In the genomic region with DNA sequence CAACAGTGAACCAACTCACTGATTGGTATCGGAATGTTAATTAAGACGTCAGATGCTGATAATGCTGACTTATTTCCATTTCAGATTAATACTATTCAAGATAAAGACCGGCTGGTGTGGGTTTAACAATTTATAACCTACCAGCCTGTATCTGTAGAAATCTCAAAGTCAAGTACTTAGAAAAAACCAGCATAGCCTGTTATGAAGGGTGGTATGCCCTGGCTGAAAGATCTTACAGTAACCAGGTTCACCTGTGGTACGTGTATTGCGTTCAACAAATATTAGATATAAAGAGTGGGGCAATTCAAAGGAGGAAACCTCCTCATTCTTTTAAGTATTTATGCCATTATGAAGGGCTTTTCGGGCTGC, we compare ENCODE assay signal across 31 cellular contexts.
"Had no signal": no experiment of that assay in that cellular context is flagged by ENCODE, and none has a peak within 500 bp of the region (broad histone marks: within the 10 kb centered on the region; RNA-seq: fewer than 3 reads in every experiment).

No MANE protein-coding gene starts in this region.

- H3K27ac ChIP-seq: ascending aorta, breast epithelium, WERI-Rb-1 had no signal

- H3K27ac Mint-ChIP-seq: activated CD4-positive, alpha-beta memory T cell treated with anti-CD3 and anti-CD28 coated beads, Interleukin-2, amount 10 ng/mL, durations not matched to agents 7 days and 5 days; activated CD8-positive, alpha-beta memory T cell treated with anti-CD3 and anti-CD28 coated beads, Interleukin-2, amount 10 ng/mL, durations not matched to agents 7 days and 5 days; activated naive CD8-positive, alpha-beta T cell treated with anti-CD3 and anti-CD28 coated beads for 36 hours had no signal

- DNase-seq: activated CD4-positive, alpha-beta memory T cell treated with anti-CD3 and anti-CD28 coated beads, Interleukin-2, amount 10 ng/mL, durations not matched to agents 7 days and 5 days; activated CD4-positive, alpha-beta T cell treated with anti-CD3 and anti-CD28 coated beads for 1 hour; activated CD4-positive, alpha-beta T cell treated with anti-CD3 and anti-CD28 coated beads for 48 hours; activated CD4-positive, CD25-positive, alpha-beta regulatory T cell; activated CD8-positive, alpha-beta memory T cell treated with anti-CD3 and anti-CD28 coated beads for 24 hours; activated CD8-positive, alpha-beta memory T cell treated with anti-CD3 and anti-CD28 coated beads, Interleukin-2, amount 10 ng/mL, durations not matched to agents 7 days and 5 days; activated CD8-positive, alpha-beta memory T cell treated with anti-CD3 and anti-CD28 coated beads, Interleukin-2, amount 50 U/mL, for 48 hours; activated effector memory CD4-positive, alpha-beta T cell treated with Interleukin-2 at 50 U/mL for 16 hours; activated naive CD4-positive, alpha-beta T cell; activated naive CD4-positive, alpha-beta T cell treated with anti-CD3 and anti-CD28 coated beads, Interleukin-2, amount 50 U/mL, for 16 hours; activated naive CD8-positive, alpha-beta T cell treated with anti-CD3 and anti-CD28 coated beads for 36 hours; activated T-cell treated with anti-CD3 and anti-CD28 coated beads, Interleukin-2, amount 50 U/mL, for 48 hours; amygdala; Kasumi-1; KG1; MG63; NCI-H1048; NCI-H1105 treated with DMSO at 0.1 percent for 48 hours; NCI-H1436; NCI-H1694; NCI-H1930; NCI-H2081 treated with DMSO at 0.1 percent for 48 hours; NCI-H2171 treated with DMSO at 0.1 percent for 48 hours; NCI-H2227 treated with DMSO at 0.1 percent for 48 hours; NCI-H524 treated with DMSO at 0.1 percent for 48 hours; SHP77; T1000; WERI-Rb-1 had no signal

- H3K36me3 ChIP-seq: ascending aorta, breast epithelium, MG63, WERI-Rb-1 had no signal

- H3K9me3 Mint-ChIP-seq: activated CD4-positive, alpha-beta memory T cell treated with anti-CD3 and anti-CD28 coated beads, Interleukin-2, amount 10 ng/mL, durations not matched to agents 7 days and 5 days; activated naive CD8-positive, alpha-beta T cell treated with anti-CD3 and anti-CD28 coated beads for 36 hours had no signal

- H3K27me3 ChIP-seq: ascending aorta, breast epithelium, MG63 had no signal

- H3K9me3 ChIP-seq: ascending aorta, breast epithelium, MG63 had no signal

- H3K36me3 Mint-ChIP-seq: activated naive CD8-positive, alpha-beta T cell treated with anti-CD3 and anti-CD28 coated beads for 36 hours had no signal

- H3K4me3 Mint-ChIP-seq: activated CD4-positive, alpha-beta memory T cell treated with anti-CD3 and anti-CD28 coated beads, Interleukin-2, amount 10 ng/mL, durations not matched to agents 7 days and 5 days; activated CD8-positive, alpha-beta memory T cell treated with anti-CD3 and anti-CD28 coated beads, Interleukin-2, amount 10 ng/mL, durations not matched to agents 7 days and 5 days; activated naive CD8-positive, alpha-beta T cell treated with anti-CD3 and anti-CD28 coated beads for 36 hours had no signal

- ATAC-seq: activated CD8-positive, alpha-beta memory T cell treated with anti-CD3 and anti-CD28 coated beads, Interleukin-2, amount 10 ng/mL, durations not matched to agents 7 days and 5 days; Panc1 had no signal

- H3K4me1 ChIP-seq: ascending aorta, breast epithelium had no signal

- H3K4me3 ChIP-seq: ascending aorta, breast epithelium, MG63 had no signal
